Comparison of ENCODE assay signal across 10 cellular contexts in the genomic region with DNA sequence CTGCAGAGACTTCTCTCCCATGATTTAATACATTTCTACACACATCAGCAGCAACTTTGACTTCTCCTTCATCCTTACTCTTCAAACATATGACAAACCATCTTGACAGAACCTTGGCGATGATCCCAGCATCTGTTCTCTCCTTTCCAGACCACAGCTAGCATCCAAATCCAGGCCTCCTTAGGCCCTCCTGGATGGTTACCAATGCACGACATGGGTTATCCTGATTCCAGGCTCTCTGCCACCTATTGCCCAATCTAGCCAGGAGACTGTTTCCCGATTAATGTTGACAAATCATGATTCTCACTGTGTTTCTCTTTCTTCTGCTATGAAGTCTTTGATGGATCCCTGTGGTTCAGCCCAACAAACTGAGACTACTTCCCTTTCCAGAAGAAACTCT. TPM values are rescaled to one million over a fixed set of nuclear protein-coding genes. Genes with fewer than 3 reads are reported as not detected.
DNase-seq lines count a peak whose midpoint lies in the region; ATAC-seq and TF ChIP-seq lines count a peak whose summit lies in the region.
"Had no signal": no experiment of that assay in that cellular context is flagged by ENCODE, and none has a peak within 500 bp of the region (broad histone marks: within the 10 kb centered on the region; RNA-seq: fewer than 3 reads in every experiment).

No MANE protein-coding gene starts in this region.

- TF ChIP-seq CTCF in epithelial cell of esophagus (IDR thresholded peaks at IDR 0.05; ENCODE audit: insufficient read depth, low read depth, low read length, missing control alignments) (no peak), lung (IDR thresholded peaks at IDR 0.05; ENCODE audit: control extremely low read depth, extremely low read depth) (no peak), upper lobe of right lung (IDR thresholded peaks at IDR 0.05) (no peak)

- no peaks in the 10 kb centered on the region for H3K36me3 Mint-ChIP-seq in activated T-cell treated with anti-CD3 and anti-CD28 coated beads, Interleukin-2, amount 50 U/mL, for 72 hours (ENCODE audit: insufficient read depth in 2 of 2)

- H3K27me3 ChIP-seq in lung (ENCODE audit: control insufficient read depth, insufficient read depth), result no peaks in the 10 kb centered on the region
- H3K27me3 ChIP-seq in upper lobe of right lung, result no peaks in the 10 kb centered on the region

- no peaks in the 10 kb centered on the region for H3K9me3 ChIP-seq in lung (ENCODE audit: control insufficient read depth in 2 of 2, insufficient read depth in 1 of 2, low read length in 1 of 2)
- H3K9me3 ChIP-seq in upper lobe of right lung, result no peaks in the 10 kb centered on the region

- peaks cover 48% of the 10 kb centered on the region for H3K27me3 Mint-ChIP-seq in activated T-cell treated with anti-CD3 and anti-CD28 coated beads, Interleukin-2, amount 50 U/mL, for 72 hours (ENCODE audit: low read depth)
- H3K27me3 Mint-ChIP-seq: brain had no signal

- 54 to 60% methylated on average over 3 of the region's 3 CpGs for WGBS in lung, 2 donors

- peak; percentile 40 to 84 for DNase-seq in NCI-H446 (lab: John Stamatoyannopoulos, UW)
- peak; percentile 64 for DNase-seq in epithelial cell of esophagus (ENCODE audit: low read depth)
- DNase-seq in lung (ENCODE audit: low spot score), result peak; percentile 55
- DNase-seq in upper lobe of right lung, result no peak
- no peak for DNase-seq in hepatic stellate cell (ENCODE audit: low spot score)
- no peak for DNase-seq in activated T-cell treated with anti-CD3 and anti-CD28 coated beads, Interleukin-2, amount 50 U/mL, for 72 hours
- DNase-seq: NCI-H1930 had no signal

- H3K4me3 Mint-ChIP-seq in activated T-cell treated with anti-CD3 and anti-CD28 coated beads, Interleukin-2, amount 50 U/mL, for 72 hours, result no peak overlapping the region
- H3K4me3 Mint-ChIP-seq: neural crest cell had no signal

- H3K27ac ChIP-seq in lung (ENCODE audit: low read depth in 1 of 2, low read length in 1 of 2), result peak overlapping the region in 1 of 2 donors; percentile 79
- peak overlapping the region; percentile 19 for H3K27ac ChIP-seq in upper lobe of right lung

- no peak overlapping the region for H3K4me3 ChIP-seq in epithelial cell of esophagus (ENCODE audit: low read length)
- H3K4me3 ChIP-seq in lung, result no peak overlapping the region
- no peak overlapping the region for H3K4me3 ChIP-seq in upper lobe of right lung

- intact Hi-C loops in upper lobe of right lung (cut with DNase I), result no loop called here

- H3K36me3 ChIP-seq in lung (ENCODE audit: control insufficient read depth in 2 of 2, insufficient read depth in 2 of 2, low read length in 2 of 2), result no peaks in the 10 kb centered on the region
- H3K36me3 ChIP-seq in upper lobe of right lung, result no peaks in the 10 kb centered on the region

- H3K27ac Mint-ChIP-seq in activated T-cell treated with anti-CD3 and anti-CD28 coated beads, Interleukin-2, amount 50 U/mL, for 72 hours, result no peak overlapping the region

- H3K4me1 ChIP-seq in lung (ENCODE audit: control insufficient read depth in 2 of 2, insufficient read depth in 2 of 2, low read length in 2 of 2) (peaks cover 1 to 39% of the 10 kb centered on the region in 2 donors), upper lobe of right lung (peaks cover 59% of the 10 kb centered on the region)

- H3K4me1 Mint-ChIP-seq in activated T-cell treated with anti-CD3 and anti-CD28 coated beads, Interleukin-2, amount 50 U/mL, for 72 hours (ENCODE audit: low read depth), result peaks cover 29% of the 10 kb centered on the region
- H3K4me1 Mint-ChIP-seq: neural crest cell had no signal

- H3K9me3 Mint-ChIP-seq in activated T-cell treated with anti-CD3 and anti-CD28 coated beads, Interleukin-2, amount 50 U/mL, for 72 hours, result no peaks in the 10 kb centered on the region
- H3K9me3 Mint-ChIP-seq: brain, neural crest cell had no signal

- ATAC-seq in lung (ENCODE audit: insufficient read depth, low FRiP score), result no peak
- no peak for ATAC-seq in upper lobe of right lung
- ATAC-seq in HG02852 (IDR thresholded peaks at IDR 0.05; ENCODE audit: unreplicated experiment), result no peak
- ATAC-seq in activated T-cell treated with anti-CD3 and anti-CD28 coated beads, Interleukin-2, amount 50 U/mL, for 72 hours (replicated peaks in 1 of 2), result no peak

RNA-seq across cellular contexts. Expression of a gene that starts 16.7 kb away (rescaled TPM):
- total RNA-seq in lung (100 to 1,000 TPM; 121 to 261 TPM), upper lobe of right lung (134 TPM)
- 10 to 100 TPM; 28.4 to 38.6 TPM for polyA plus RNA-seq in lung
- total RNA-seq in activated T-cell treated with anti-CD3 and anti-CD28 coated beads, Interleukin-2, amount 50 U/mL, for 72 hours, result under 1 TPM in 1 of 2 donors, not detected in 1; 0.14 TPM

Comparison
In these comparisons a context has a peak if more than half of its experiments do, and no peak if none do; other contexts are left out.
1. DNase-seq: peak in NCI-H446 (2 of 2), epithelial cell of esophagus (single experiment) and lung (single experiment); none in upper lobe of right lung (single experiment), hepatic stellate cell (single experiment) and activated T-cell treated with anti-CD3 and anti-CD28 coated beads, Interleukin-2, amount 50 U/mL, for 72 hours (0 of 2).
2. RNA of a gene that starts 16.7 kb away (total RNA-seq): 121 to 261 TPM in lung and 134 TPM in upper lobe of right lung (single experiment); 0.14 TPM in activated T-cell treated with anti-CD3 and anti-CD28 coated beads, Interleukin-2, amount 50 U/mL, for 72 hours; every median in the first group is over 100 times any median in the second.